20 cellular contexts compared by ENCODE assay signal in genomic region chr2:216299130-216299529, GRCh38.
A peak's percentile ranks its signal among the peaks of the same experiment; 100 is the strongest.
DNase-seq lines count a peak whose midpoint lies in the region; ATAC-seq and TF ChIP-seq lines count a peak whose summit lies in the region.
"Had no signal": no experiment of that assay in that cellular context is flagged by ENCODE, and none has a peak within 500 bp of the region (broad histone marks: within the 10 kb centered on the region; RNA-seq: fewer than 3 reads in every experiment).

No MANE protein-coding gene starts in this region.

- H3K27ac ChIP-seq in BLaER1 (no peak overlapping the region), IMR-90 (ENCODE audit: insufficient read depth, low read length) (no peak overlapping the region; the same call in 1 of the 2 replicates), osteoblast (ENCODE audit: low read depth, low read length) (peak overlapping the region; percentile 89)
- H3K27ac ChIP-seq: SK-N-MC had no signal

- 94% methylated on average over 3 of the region's 3 CpGs; no CpG with 5 or more reads in 1 of the 2 experiments for WGBS in IMR-90 (ENCODE audit: extremely low coverage in 2 of 2, insufficient read length in 1 of 2), 2 experiments

- peaks cover 2% of the 10 kb centered on the region for H3K79me2 ChIP-seq in osteoblast (ENCODE audit: insufficient read depth, low read length)

- no peaks in the 10 kb centered on the region for H3K36me3 Mint-ChIP-seq in chondrocyte (ENCODE audit: low read depth)
- H3K36me3 Mint-ChIP-seq: T-cell had no signal

- H3K4me3 ChIP-seq in BLaER1 (no peak overlapping the region), IMR-90 (ENCODE audit: insufficient read depth, low read depth, low read length) (no peak overlapping the region), osteoblast (ENCODE audit: insufficient read depth, low read length) (no peak overlapping the region), BE2C (ENCODE audit: low read depth, low read length) (no peak overlapping the region)
- H3K4me3 ChIP-seq: SK-N-MC had no signal

- H2BK5ac ChIP-seq in IMR-90 (ENCODE audit: low read depth, low read length, poor library complexity, severe bottlenecking), result peak overlapping the region; percentile 27

- H3K9ac ChIP-seq in BLaER1 (no peak overlapping the region), IMR-90 (ENCODE audit: low read depth, low read length) (no peak overlapping the region)

- peak overlapping the region; percentile 65 for H3K4ac ChIP-seq in IMR-90 (ENCODE audit: low read depth, low read length)

- peak overlapping the region; percentile 29; the same call in 1 of the 2 replicates for H2AK5ac ChIP-seq in IMR-90 (ENCODE audit: low read depth, low read length)

- BruUV-seq in IMR-90 (replicated peaks; lab: Mats Ljungman, UMichigan), result no TSS peak

- no peak overlapping the region for H4K5ac ChIP-seq in IMR-90 (ENCODE audit: low read depth, low read length)

- H2BK15ac ChIP-seq in IMR-90 (ENCODE audit: low read depth, low read length), result 0 out of 3 replicates have a peak overlapping the region, but pooled peaks have one; percentile 5

- H3K23ac ChIP-seq in IMR-90 (ENCODE audit: low read depth, low read length), result no peak overlapping the region; the same call in 1 of the 2 replicates

- intact Hi-C loops in IMR-90 (cut with micrococcal nuclease), result no loop called here

- H3K9me3 Mint-ChIP-seq in chondrocyte (ENCODE audit: low read depth), result no peaks in the 10 kb centered on the region
- H3K9me3 Mint-ChIP-seq: T-cell had no signal

- H3K27me3 ChIP-seq in BLaER1, result no peaks in the 10 kb centered on the region
- H3K27me3 ChIP-seq in IMR-90 (ENCODE audit: control insufficient read depth, insufficient read depth, low read length), result no peaks in the 10 kb centered on the region
- no peaks in the 10 kb centered on the region for H3K27me3 ChIP-seq in osteoblast (ENCODE audit: insufficient read depth, low read length)
- no peaks in the 10 kb centered on the region for H3K27me3 ChIP-seq in BE2C

- in situ Hi-C loops in IMR-90 (cut with MboI; ENCODE audit: low sequenced_read_pairs), result no loop called here

- peaks cover 31 to 54% of the 10 kb centered on the region in 2 experiments for H3K79me1 ChIP-seq in IMR-90 (ENCODE audit: low read depth in 1 of 2, low read length in 2 of 2)

- POLR2A ChIA-PET in IMR-90 (lab: Charles Lee; ENCODE audit: unreplicated experiment), result no interaction called here

- peak overlapping the region; percentile 3; the same call in 1 of the 2 replicates for H3K14ac ChIP-seq in IMR-90 (replicated peaks; ENCODE audit: low read depth, low read length)

- peak overlapping the region; percentile 18; the same call in 1 of the 2 replicates for H3K18ac ChIP-seq in IMR-90 (ENCODE audit: low read depth, low read length)

- TF ChIP-seq CTCF in IMR-90 (conservative IDR thresholded peaks at IDR 0.05; ENCODE audit: low read depth, low read length) (no peak), chondrocyte (IDR thresholded peaks at IDR 0.05) (no peak), osteoblast (IDR thresholded peaks at IDR 0.05; ENCODE audit: extremely low read depth, low read depth, low read length) (no peak), BE2C (IDR thresholded peaks at IDR 0.05; ENCODE audit: low read depth, low read length) (no peak)

- H3K4me1 Mint-ChIP-seq in chondrocyte (ENCODE audit: low read depth), result peaks cover 47% of the 10 kb centered on the region

- TF ChIP-seq POLR2A in IMR-90 (IDR thresholded peaks at IDR 0.05; ENCODE audit: low read depth, low read length), result no peak

- peak overlapping the region; percentile 64 for H2BK20ac ChIP-seq in IMR-90 (ENCODE audit: low read depth, low read length)

- H3K36me3 ChIP-seq in BLaER1, result no peaks in the 10 kb centered on the region
- no peaks in the 10 kb centered on the region for H3K36me3 ChIP-seq in IMR-90 (ENCODE audit: control insufficient read depth, insufficient read depth, low read length)
- no peaks in the 10 kb centered on the region for H3K36me3 ChIP-seq in osteoblast (ENCODE audit: insufficient read depth, low read length)
- no peaks in the 10 kb centered on the region for H3K36me3 ChIP-seq in BE2C

- H3K9me3 ChIP-seq in BLaER1 (no peaks in the 10 kb centered on the region), IMR-90 (ENCODE audit: control insufficient read depth, insufficient read depth, low read length) (no peaks in the 10 kb centered on the region), osteoblast (ENCODE audit: low read depth, low read length) (no peaks in the 10 kb centered on the region), BE2C (no peaks in the 10 kb centered on the region)
- H3K9me3 ChIP-seq: Caco-2 had no signal

- H3K9me1 ChIP-seq in IMR-90 (ENCODE audit: insufficient read depth, low read length), result peaks cover 21% of the 10 kb centered on the region

- ATAC-seq in IMR-90 (ENCODE audit: low read depth) (peak; percentile 6; the same call in 1 of the 2 replicates), GM19023 (IDR thresholded peaks at IDR 0.05; ENCODE audit: unreplicated experiment) (no peak), HG02852 (IDR thresholded peaks at IDR 0.05; ENCODE audit: unreplicated experiment) (no peak)
- ATAC-seq: HCT116, Panc1, T-cell had no signal

- DNase-seq in IMR-90, result no peak
- DNase-seq in chondrocyte (ENCODE audit: low spot score), result no peak
- DNase-seq in osteoblast (ENCODE audit: insufficient read length, low spot score, missing footprints), result no peak
- no peak for DNase-seq in BE2C
- DNase-seq in NCI-H2227 treated with DMSO at 0.1 percent for 48 hours (lab: John Stamatoyannopoulos, UW), result no peak
- DNase-seq: AML-193, Caco-2, GOT3, KG1, NCI-H1417 treated with DMSO at 0.1 percent for 48 hours, NCI-H187 treated with DMSO at 0.1 percent for 48 hours, NCI-H524 treated with DMSO at 0.1 percent for 48 hours, Right ventricle myocardium superior, T-cell had no signal

- TF ChIP-seq RAD21 in IMR-90 (IDR thresholded peaks at IDR 0.05; ENCODE audit: low read length), result no peak

- no peaks in the 10 kb centered on the region for H4K20me1 ChIP-seq in BLaER1
- H4K20me1 ChIP-seq in IMR-90 (ENCODE audit: insufficient read depth, low read length), result no peaks in the 10 kb centered on the region
- H4K20me1 ChIP-seq in osteoblast (ENCODE audit: insufficient read depth, low read length), result no peaks in the 10 kb centered on the region

- H4K91ac ChIP-seq in IMR-90 (ENCODE audit: insufficient read depth, low read depth, low read length), result peak overlapping the region; percentile 1

- CTCF ChIA-PET in IMR-90 (lab: Yijun Ruan, JAX), result interaction anchor here (0.6 kb wide), 1 partner anchor 193 kb away, joined by 3 read pairs; no protein-coding TSS in a partner anchor

- H2AK9ac ChIP-seq in IMR-90 (replicated peaks; ENCODE audit: low read depth, low read length, poor library complexity), result peak overlapping the region; percentile 0

- no peak overlapping the region for H3K4me3 Mint-ChIP-seq in chondrocyte (ENCODE audit: unreplicated experiment)
- H3K4me3 Mint-ChIP-seq: T-cell had no signal

- peaks cover 38% of the 10 kb centered on the region for H3K4me1 ChIP-seq in BLaER1
- H3K4me1 ChIP-seq in IMR-90 (ENCODE audit: control insufficient read depth, insufficient read depth, low read length), result peaks cover 12% of the 10 kb centered on the region
- peaks cover 26% of the 10 kb centered on the region for H3K4me1 ChIP-seq in osteoblast (ENCODE audit: insufficient read depth, low read length)
- peaks cover 7% of the 10 kb centered on the region for H3K4me1 ChIP-seq in BE2C
- H3K4me1 ChIP-seq: Caco-2 had no signal

- H4K8ac ChIP-seq in IMR-90 (ENCODE audit: low read depth in 2 of 2, low read length in 2 of 2), result peak overlapping the region in 1 of 2 experiments; percentile 27; a peak in 1 of 4 replicates

- H2BK120ac ChIP-seq in IMR-90 (ENCODE audit: low read depth, low read length), result peak overlapping the region; percentile 64

- dilution Hi-C loops in IMR-90 (cut with HindIII; ENCODE audit: low sequenced_read_pairs, unreplicated experiment), result no loop called here

- H3K4me2 ChIP-seq in BLaER1, result peak overlapping the region; percentile 23; the same call in 1 of the 2 replicates
- peak overlapping the region; percentile 6; the same call in 1 of the 2 replicates for H3K4me2 ChIP-seq in IMR-90 (ENCODE audit: low read depth, low read length)
- peak overlapping the region; percentile 41 for H3K4me2 ChIP-seq in osteoblast (ENCODE audit: insufficient read depth, low read length)

- no peaks in the 10 kb centered on the region for H3K27me3 Mint-ChIP-seq in chondrocyte (ENCODE audit: low read depth)
- H3K27me3 Mint-ChIP-seq: T-cell had no signal

- H3K56ac ChIP-seq in IMR-90 (ENCODE audit: extremely low read depth, insufficient read depth, low read length), result no peak overlapping the region

- H2AFZ ChIP-seq in IMR-90 (replicated peaks; ENCODE audit: low read length, poor library complexity) (no peak overlapping the region), osteoblast (ENCODE audit: low read length) (no peak overlapping the region)

- H3K27ac Mint-ChIP-seq in chondrocyte (ENCODE audit: unreplicated experiment), result peak overlapping the region; percentile 94
- H3K27ac Mint-ChIP-seq: T-cell had no signal

TF ChIP-seq in IMR-90, 13 proteins besides CTCF, POLR2A, EP300 and RAD21 (continues in another document):
- TF ChIP-seq MXI1 (IDR thresholded peaks at IDR 0.05; ENCODE audit: borderline replicate concordance, low read depth, low read length), result no peak
- no peak for TF ChIP-seq NFE2L2 (IDR thresholded peaks at IDR 0.05; ENCODE audit: low read depth, low read length)
- no peak for TF ChIP-seq ELK1 (IDR thresholded peaks at IDR 0.05; ENCODE audit: borderline replicate concordance, low read depth, low read length)
- no peak for TF ChIP-seq RFX5 (IDR thresholded peaks at IDR 0.05; ENCODE audit: low read depth, low read length)
- TF ChIP-seq SMC3 (IDR thresholded peaks at IDR 0.05; ENCODE audit: low read depth, low read length), result no peak
- TF ChIP-seq CHD1 (IDR thresholded peaks at IDR 0.05; ENCODE audit: low read depth, low read length), result no peak
- no peak for TF ChIP-seq MAZ (IDR thresholded peaks at IDR 0.05; ENCODE audit: borderline replicate concordance, low read depth, low read length)
- no peak for TF ChIP-seq USF2 (IDR thresholded peaks at IDR 0.05; ENCODE audit: low read depth, low read length)
